In genomic region chr10:13877154-13877909, GRCh38 we compare ENCODE assay signal across 11 cellular contexts.
DNase-seq lines count a peak whose midpoint lies in the region; TF ChIP-seq lines count a peak whose summit lies in the region.
"Had no signal": no experiment of that assay in that cellular context is flagged by ENCODE, and none has a peak within 500 bp of the region (broad histone marks: within the 10 kb centered on the region; RNA-seq: fewer than 3 reads in every experiment).

No MANE protein-coding gene starts in this region.

- peaks cover 14% of the 10 kb centered on the region for H3K79me1 ChIP-seq in mesendoderm (ENCODE audit: low read length)

- TF ChIP-seq EP300 in ovary (IDR thresholded peaks at IDR 0.05) = no peak

- H2AK5ac ChIP-seq in mesendoderm (ENCODE audit: low read length) = no peak overlapping the region

- H3K23ac ChIP-seq in mesendoderm (ENCODE audit: low read length) = no peak overlapping the region

- TF ChIP-seq CTCF in Peyer's patch (IDR thresholded peaks at IDR 0.05) = no peak
- TF ChIP-seq CTCF in ovary (IDR thresholded peaks at IDR 0.05) = no peak

- H3K9me3 ChIP-seq in Peyer's patch (no peaks in the 10 kb centered on the region), ovary (no peaks in the 10 kb centered on the region)

- no peak overlapping the region for H2BK15ac ChIP-seq in mesendoderm (replicated peaks; ENCODE audit: low read depth)

- WGBS in mesendoderm (ENCODE audit: extremely low coverage, insufficient coverage, low lambda C conversion rate) = no CpG with 5 or more reads among the region's 11 CpGs
- WGBS in ovary, 3 donors = 69 to 78% (median 76%) methylated on average over 11 of the region's 11 CpGs

- H3K4ac ChIP-seq in mesendoderm (ENCODE audit: low read depth, low read length) = no peak overlapping the region

- no peak overlapping the region for H3K9ac ChIP-seq in mesendoderm (ENCODE audit: low read length)

- no peak overlapping the region for H4K8ac ChIP-seq in mesendoderm (ENCODE audit: low read depth, low read length)

- no peaks in the 10 kb centered on the region for H3K27me3 ChIP-seq in Peyer's patch
- no peaks in the 10 kb centered on the region for H3K27me3 ChIP-seq in mesendoderm (ENCODE audit: insufficient read depth, low read length, poor library complexity)
- no peaks in the 10 kb centered on the region for H3K27me3 ChIP-seq in ovary

- no peak overlapping the region for H2BK5ac ChIP-seq in mesendoderm (ENCODE audit: low read length)

- H3K36me3 ChIP-seq in Peyer's patch (no peaks in the 10 kb centered on the region), mesendoderm (ENCODE audit: control insufficient read depth, insufficient read depth, low read length) (no peaks in the 10 kb centered on the region), ovary (no peaks in the 10 kb centered on the region)

- TF ChIP-seq POLR2A in Peyer's patch (IDR thresholded peaks at IDR 0.05) = no peak
- TF ChIP-seq POLR2A in ovary (IDR thresholded peaks at IDR 0.05) = no peak

- peaks cover 12% of the 10 kb centered on the region for H3K79me2 ChIP-seq in mesendoderm (ENCODE audit: control insufficient read depth, insufficient read depth, low read length)

- H3K27ac ChIP-seq in Peyer's patch = peak overlapping the region in 3 of 4 donors; percentile 5 to 50 (median 5)
- no peak overlapping the region for H3K27ac ChIP-seq in mesendoderm (ENCODE audit: low read depth, low read length)
- no peak overlapping the region for H3K27ac ChIP-seq in ovary

- H3K56ac ChIP-seq in mesendoderm (ENCODE audit: low read length) = no peak overlapping the region

- no peak overlapping the region for H4K5ac ChIP-seq in mesendoderm (ENCODE audit: low read length)

- H3K4me3 ChIP-seq in Peyer's patch (no peak overlapping the region), mesendoderm (ENCODE audit: low read length) (no peak overlapping the region), ovary (no peak overlapping the region)

- no peak overlapping the region for H3K18ac ChIP-seq in mesendoderm (ENCODE audit: low read length)

- DNase-seq in Peyer's patch (peak in 1 of 3 donors; percentile 62), fibroblast of the conjunctiva (ENCODE audit: low read depth) (peak; percentile 30), mesendoderm (peak; percentile 33), ureter (ENCODE audit: low spot score) (peak; percentile 59), ovary (no peak), DMS 273 treated with DMSO at 0.1 percent for 48 hours (lab: John Stamatoyannopoulos, UW) (no peak)
- DNase-seq in activated CD4-positive, alpha-beta T cell treated with anti-CD3 and anti-CD28 coated beads, Interleukin-2, amount 50 U/mL, for 48 hours = no peak
- DNase-seq: activated CD4-positive, alpha-beta memory T cell treated with anti-CD3 and anti-CD28 coated beads for 36 hours; activated naive CD4-positive, alpha-beta T cell treated with anti-CD3 and anti-CD28 coated beads for 36 hours; naive B cell; NCI-H187 had no signal

- H3K4me2 ChIP-seq in mesendoderm (ENCODE audit: low read length) = no peak overlapping the region

- H2BK120ac ChIP-seq in mesendoderm (ENCODE audit: low read depth, low read length) = no peak overlapping the region

- H3K4me1 ChIP-seq in Peyer's patch (peaks cover 0 to 5% (median 0%) of the 10 kb centered on the region in 4 donors), mesendoderm (ENCODE audit: control insufficient read depth, low read depth, low read length) (peaks cover 3% of the 10 kb centered on the region), ovary (ENCODE audit: insufficient read depth) (no peaks in the 10 kb centered on the region)

- intact Hi-C loops in ovary (cut with DNase I) = no loop called here

Comparison
In these comparisons a context has a peak if more than half of its experiments do, and no peak if none do; other contexts are left out.
1. DNase-seq: peak in fibroblast of the conjunctiva (single experiment), mesendoderm (single experiment) and ureter (single experiment); none in ovary (0 of 5), activated CD4-positive, alpha-beta T cell treated with anti-CD3 and anti-CD28 coated beads, Interleukin-2, amount 50 U/mL, for 48 hours (0 of 2) and DMS 273 treated with DMSO at 0.1 percent for 48 hours (single experiment).
2. H3K27ac ChIP-seq: peak in Peyer's patch (3 of 4); none in mesendoderm (single experiment) and ovary (0 of 2).